In the genomic region with DNA sequence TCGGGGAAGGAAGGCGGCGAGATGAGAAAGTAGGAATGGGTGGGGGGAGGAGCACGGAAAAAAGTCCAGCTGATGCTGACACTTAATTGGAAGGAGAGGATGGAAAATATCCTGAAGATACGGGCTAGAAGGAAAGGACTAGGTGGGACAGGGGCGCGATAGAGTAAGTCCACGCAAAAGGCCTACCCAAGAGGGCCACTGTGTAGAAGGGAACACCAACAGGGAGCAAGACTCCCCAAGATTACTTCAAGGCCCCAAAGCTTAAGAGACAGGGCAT, we compare ENCODE assay signal across 8 cellular contexts. TPM values are rescaled to one million over a fixed set of nuclear protein-coding genes. Genes with fewer than 3 reads are reported as not detected.
DNase-seq lines count a peak whose midpoint lies in the region; ATAC-seq lines count a peak whose summit lies in the region.

No MANE protein-coding gene starts in this region.

- H3K27me3 ChIP-seq in MG63: no peaks in the 10 kb centered on the region
- no peaks in the 10 kb centered on the region for H3K27me3 ChIP-seq in aorta (ENCODE audit: control insufficient read depth in 1 of 2, insufficient read depth in 2 of 2, low read length in 1 of 2)

- peak; percentile 26 for ATAC-seq in GM18870 (IDR thresholded peaks at IDR 0.05; ENCODE audit: unreplicated experiment)
- peak; percentile 40 for ATAC-seq in aorta (ENCODE audit: low FRiP score)

- DNase-seq in MG63: no peak
- peak; percentile 33 for DNase-seq in midbrain (lab: John Stamatoyannopoulos, UW)
- DNase-seq in aorta: no peak
- no peak for DNase-seq in NCI-H69 (lab: John Stamatoyannopoulos, UW)
- no peak for DNase-seq in NCI-H2029 (lab: John Stamatoyannopoulos, UW)
- no peak for DNase-seq in effector CD8-positive, alpha-beta T cell (lab: John Stamatoyannopoulos, UW)

- H3K36me3 ChIP-seq in MG63 (peaks cover 3% of the 10 kb centered on the region; the same call in 1 of the 2 replicates), aorta (ENCODE audit: control insufficient read depth in 1 of 2, insufficient read depth in 2 of 2, low read length in 1 of 2) (no peaks in the 10 kb centered on the region)

- H3K9me3 ChIP-seq in MG63 (no peaks in the 10 kb centered on the region), aorta (ENCODE audit: control insufficient read depth, low read length) (no peaks in the 10 kb centered on the region)

- peaks cover 17% of the 10 kb centered on the region for H3K4me1 Mint-ChIP-seq in dendritic cell treated with granulocyte-macrophage colony-stimulating factor and Interleukin-4, amounts not matched to agents 40 ng/mL and 50 ng/mL, for 4 days (ENCODE audit: low read depth)

- H3K27ac Mint-ChIP-seq in dendritic cell treated with granulocyte-macrophage colony-stimulating factor and Interleukin-4, amounts not matched to agents 40 ng/mL and 50 ng/mL, for 4 days: peak overlapping the region; percentile 98

- peaks cover 37% of the 10 kb centered on the region for H3K36me3 Mint-ChIP-seq in dendritic cell treated with granulocyte-macrophage colony-stimulating factor and Interleukin-4, amounts not matched to agents 40 ng/mL and 50 ng/mL, for 4 days (ENCODE audit: low read depth)

- H3K27me3 Mint-ChIP-seq in dendritic cell treated with granulocyte-macrophage colony-stimulating factor and Interleukin-4, amounts not matched to agents 40 ng/mL and 50 ng/mL, for 4 days: no peaks in the 10 kb centered on the region

- H3K4me3 Mint-ChIP-seq in dendritic cell treated with granulocyte-macrophage colony-stimulating factor and Interleukin-4, amounts not matched to agents 40 ng/mL and 50 ng/mL, for 4 days: peak overlapping the region; percentile 99

- H3K4me1 ChIP-seq in aorta (ENCODE audit: control insufficient read depth in 1 of 2, insufficient read depth in 2 of 2, low read length in 2 of 2): peaks cover 2 to 3% of the 10 kb centered on the region in 2 donors

- intact Hi-C loops in dendritic cell treated with granulocyte-macrophage colony-stimulating factor and Interleukin-4, amounts not matched to agents 40 ng/mL and 50 ng/mL, for 4 days (cut with micrococcal nuclease): loop anchor here (1.0 to 10.0 kb wide), 3 partner anchors 50 to 117 kb away; no protein-coding TSS in a partner anchor
- intact Hi-C loops in aorta (cut with DNase I): loop anchor here (5.0 to 10.0 kb wide), 3 partner anchors 47 to 80 kb away; a partner anchor contains a TSS

- WGBS in aorta, 2 donors: 1% methylated on average over 8 of the region's 8 CpGs

- H3K9me3 Mint-ChIP-seq in dendritic cell treated with granulocyte-macrophage colony-stimulating factor and Interleukin-4, amounts not matched to agents 40 ng/mL and 50 ng/mL, for 4 days: no peaks in the 10 kb centered on the region

- peak overlapping the region; percentile 47 to 85 for H3K27ac ChIP-seq in aorta (ENCODE audit: low read depth in 1 of 2, low read length in 2 of 2)

- H3K4me3 ChIP-seq in MG63 (peak overlapping the region; percentile 97), aorta (ENCODE audit: low read length in 2 of 2) (peak overlapping the region; percentile 86 to 89)

RNA-seq across cellular contexts. Expression of a gene that starts 0.8 kb away (rescaled TPM):
- 18.0 and 56.4 TPM in 2 replicates for total RNA-seq in MG63 (2014; rRNA removed; shearing (Covaris generic); ENCODE audit: low replicate concordance)
- total RNA-seq in aorta: 10 to 100 TPM; 40.4 to 49.3 TPM
- 1 to 10 TPM; 4.5 to 8.9 TPM for polyA plus RNA-seq in aorta
